In genomic region chr9:109540-109939, GRCh38 we compare ENCODE assay signal across 4 cellular contexts. TPM values are rescaled to one million over a fixed set of nuclear protein-coding genes. Genes with fewer than 3 reads are reported as not detected.
"Had no signal": no experiment of that assay in that cellular context is flagged by ENCODE, and none has a peak within 500 bp of the region (broad histone marks: within the 10 kb centered on the region; RNA-seq: fewer than 3 reads in every experiment).

No MANE protein-coding gene starts in this region.

RNA-seq across cellular contexts. Expression of gene FOXD4, which starts 8.7 kb away (rescaled TPM):
- total RNA-seq: activated CD4-positive, alpha-beta memory T cell treated with anti-CD3 and anti-CD28 coated beads for 36 hours; activated naive CD4-positive, alpha-beta T cell treated with anti-CD3 and anti-CD28 coated beads for 36 hours; activated naive CD4-positive, alpha-beta T cell treated with anti-CD3 and anti-CD28 coated beads, Interleukin-2, amount 50 U/mL, for 72 hours; RPMI7951 had no signal
